34 cellular contexts compared by ENCODE assay signal in genomic region chr9:5416962-5417361, GRCh38.
"Had no signal": no experiment of that assay in that cellular context is flagged by ENCODE, and none has a peak within 500 bp of the region (broad histone marks: within the 10 kb centered on the region; RNA-seq: fewer than 3 reads in every experiment).

No MANE protein-coding gene starts in this region.

- H3K4me3 Mint-ChIP-seq: activated CD4-positive, alpha-beta memory T cell treated with anti-CD3 and anti-CD28 coated beads for 36 hours; activated CD4-positive, alpha-beta T cell treated with anti-CD3 and anti-CD28 coated beads for 36 hours; activated CD4-positive, alpha-beta T cell treated with anti-CD3 and anti-CD28 coated beads, Interleukin-2, amount 10 ng/mL, durations not matched to agents 24 days and 14 days; activated CD8-positive, alpha-beta memory T cell treated with anti-CD3 and anti-CD28 coated beads, Interleukin-2, amount 10 ng/mL, durations not matched to agents 7 days and 5 days; activated CD8-positive, alpha-beta T cell treated with anti-CD3 and anti-CD28 coated beads, Interleukin-2, amount 10 ng/mL, durations not matched to agents 7 days and 5 days; activated naive CD4-positive, alpha-beta T cell treated with anti-CD3 and anti-CD28 coated beads for 36 hours; activated naive CD4-positive, alpha-beta T cell treated with anti-CD3 and anti-CD28 coated beads, Interleukin-2, amount 50 U/mL, for 24 hours; activated naive CD8-positive, alpha-beta T cell treated with anti-CD3 and anti-CD28 coated beads for 36 hours; activated naive CD8-positive, alpha-beta T cell treated with anti-CD3 and anti-CD28 coated beads, Interleukin-2, amount 50 U/mL, for 24 hours; activated T-helper 1 cell treated with anti-CD3 and anti-CD28 coated beads, Interleukin-12 subunit alpha, Interleukin-12 subunit beta, Interleukin-2, Interleukin-4 antibody, amounts not matched to agents 30 ng/mL and 10 ng/mL and 1 ng/mL, durations not matched to agents 14 hours and 24 hours and 36 hours had no signal

- H3K27me3 Mint-ChIP-seq: activated CD4-positive, alpha-beta memory T cell treated with anti-CD3 and anti-CD28 coated beads for 36 hours; activated CD4-positive, alpha-beta T cell treated with anti-CD3 and anti-CD28 coated beads for 36 hours; activated CD4-positive, alpha-beta T cell treated with anti-CD3 and anti-CD28 coated beads, Interleukin-2, amount 10 ng/mL, durations not matched to agents 24 days and 14 days; activated CD8-positive, alpha-beta memory T cell treated with anti-CD3 and anti-CD28 coated beads, Interleukin-2, amount 10 ng/mL, durations not matched to agents 7 days and 5 days; activated naive CD4-positive, alpha-beta T cell treated with anti-CD3 and anti-CD28 coated beads, Interleukin-2, amount 50 U/mL, for 24 hours; activated naive CD8-positive, alpha-beta T cell treated with anti-CD3 and anti-CD28 coated beads for 36 hours; activated naive CD8-positive, alpha-beta T cell treated with anti-CD3 and anti-CD28 coated beads, Interleukin-2, amount 50 U/mL, for 24 hours had no signal

- H3K4me1 ChIP-seq: adrenal gland, body of pancreas, colonic mucosa, esophagus squamous epithelium, gastroesophageal sphincter, heart right ventricle had no signal

- H3K9me3 Mint-ChIP-seq: activated CD4-positive, alpha-beta memory T cell treated with anti-CD3 and anti-CD28 coated beads for 36 hours; activated CD4-positive, alpha-beta T cell treated with anti-CD3 and anti-CD28 coated beads, Interleukin-2, amount 10 ng/mL, durations not matched to agents 24 days and 14 days had no signal

- FAIRE-seq: endothelial cell of umbilical vein had no signal

- H3K27ac Mint-ChIP-seq: activated CD4-positive, alpha-beta memory T cell treated with anti-CD3 and anti-CD28 coated beads for 36 hours; activated CD4-positive, alpha-beta T cell treated with anti-CD3 and anti-CD28 coated beads for 36 hours; activated CD4-positive, alpha-beta T cell treated with anti-CD3 and anti-CD28 coated beads, Interleukin-2, amount 10 ng/mL, durations not matched to agents 24 days and 14 days; activated CD8-positive, alpha-beta memory T cell treated with anti-CD3 and anti-CD28 coated beads, Interleukin-2, amount 10 ng/mL, durations not matched to agents 7 days and 5 days; activated CD8-positive, alpha-beta T cell treated with anti-CD3 and anti-CD28 coated beads, Interleukin-2, amount 10 ng/mL, durations not matched to agents 7 days and 5 days; activated naive CD4-positive, alpha-beta T cell treated with anti-CD3 and anti-CD28 coated beads for 36 hours; activated naive CD4-positive, alpha-beta T cell treated with anti-CD3 and anti-CD28 coated beads, Interleukin-2, amount 50 U/mL, for 24 hours; activated naive CD8-positive, alpha-beta T cell treated with anti-CD3 and anti-CD28 coated beads for 36 hours; activated naive CD8-positive, alpha-beta T cell treated with anti-CD3 and anti-CD28 coated beads, Interleukin-2, amount 50 U/mL, for 24 hours; activated T-helper 1 cell treated with anti-CD3 and anti-CD28 coated beads, Interleukin-12 subunit alpha, Interleukin-12 subunit beta, Interleukin-2, Interleukin-4 antibody, amounts not matched to agents 30 ng/mL and 10 ng/mL and 1 ng/mL, durations not matched to agents 14 hours and 24 hours and 36 hours; activated T-helper 2 cell treated with anti-CD3 and anti-CD28 coated beads, Interferon-gamma antibody, Interleukin-2, Interleukin-4, amounts not matched to agents 10 μg/mL and 5 μg/mL and 100 μg/mL, durations not matched to agents 14 hours and 24 hours and 36 hours had no signal

- H3K36me3 ChIP-seq: adrenal gland, colonic mucosa, WERI-Rb-1 had no signal

- H3K4me3 ChIP-seq: adrenal gland, body of pancreas, colonic mucosa, esophagus squamous epithelium, gastroesophageal sphincter, heart right ventricle had no signal

- DNase-seq: activated CD4-positive, alpha-beta memory T cell treated with anti-CD3 and anti-CD28 coated beads for 36 hours; activated CD4-positive, alpha-beta T cell treated with anti-CD3 and anti-CD28 coated beads for 36 hours; activated CD4-positive, alpha-beta T cell treated with anti-CD3 and anti-CD28 coated beads, Interleukin-2, amount 10 ng/mL, durations not matched to agents 24 days and 14 days; activated CD4-positive, CD25-positive, alpha-beta regulatory T cell; activated CD4-positive, CD25-positive, alpha-beta regulatory T cell treated with anti-CD3 and anti-CD28 coated beads, Interleukin-2, amount 50 U/mL, for 72 hours; activated CD8-positive, alpha-beta memory T cell treated with anti-CD3 and anti-CD28 coated beads, Interleukin-2, amount 10 ng/mL, durations not matched to agents 7 days and 5 days; activated CD8-positive, alpha-beta memory T cell treated with anti-CD3 and anti-CD28 coated beads, Interleukin-2, amount 50 U/mL, for 4 hours; activated CD8-positive, alpha-beta T cell treated with anti-CD3 and anti-CD28 coated beads, Interleukin-2, amount 10 ng/mL, durations not matched to agents 7 days and 5 days; activated effector memory CD4-positive, alpha-beta T cell treated with anti-CD3 and anti-CD28 coated beads, Interleukin-2, amount 50 U/mL, for 16 hours; activated naive CD4-positive, alpha-beta T cell treated with anti-CD3 and anti-CD28 coated beads for 36 hours; activated naive CD8-positive, alpha-beta T cell treated with anti-CD3 and anti-CD28 coated beads for 36 hours; activated naive CD8-positive, alpha-beta T cell treated with anti-CD3 and anti-CD28 coated beads, Interleukin-2, amount 50 U/mL, for 24 hours; activated T-cell treated with anti-CD3 and anti-CD28 coated beads, Interleukin-2, amount 50 U/mL, for 1 hour; activated T-cell treated with anti-CD3 and anti-CD28 coated beads, Interleukin-2, amount 50 U/mL, for 48 hours; adrenal gland; amygdala; aorta; body of pancreas; caudate nucleus; cerebellar nuclear complex; colonic mucosa; effector CD8-positive, alpha-beta T cell; esophagus squamous epithelium; foreskin melanocyte; heart right ventricle; T-helper 2 cell; T-helper 9 cell; WERI-Rb-1 had no signal

- H3K9me3 ChIP-seq: adrenal gland, body of pancreas, colonic mucosa, gastroesophageal sphincter had no signal

- H3K27ac ChIP-seq: adrenal gland, body of pancreas, colonic mucosa, epithelial cell of prostate, esophagus squamous epithelium, gastroesophageal sphincter, heart right ventricle, WERI-Rb-1 had no signal

- H3K27me3 ChIP-seq: adrenal gland, body of pancreas, colonic mucosa, esophagus squamous epithelium, gastroesophageal sphincter, heart right ventricle had no signal
